ENCODE assay signal across 2 cellular contexts in genomic region chr6:26065952-26066380, GRCh38.
TF ChIP-seq lines count a peak whose summit lies in the region.

No MANE protein-coding gene starts in this region.

TF ChIP-seq in HCT116, 20 proteins besides CTCF, POLR2A, EP300 and RAD21:
- TF ChIP-seq ZBTB33 (IDR thresholded peaks at IDR 0.05; ENCODE audit: extremely low read depth, insufficient replicate concordance, low read length) (no peak), SIN3A (IDR thresholded peaks at IDR 0.05; ENCODE audit: low read depth) (no peak), ATF3 (IDR thresholded peaks at IDR 0.05) (no peak), CEBPB (IDR thresholded peaks at IDR 0.05; ENCODE audit: low read depth) (peak; percentile 43; the same call in 1 of the 2 replicates), ZNF274 (IDR thresholded peaks at IDR 0.05; ENCODE audit: low read depth, low read length) (no peak), MAX (IDR thresholded peaks at IDR 0.05) (0 out of 2 replicates have a peak, but pooled peaks have one; percentile 7), REST (IDR thresholded peaks at IDR 0.05; ENCODE audit: low read depth) (no peak), ELF1 (IDR thresholded peaks at IDR 0.05; ENCODE audit: borderline replicate concordance, low read depth) (no peak), CBX3 (IDR thresholded peaks at IDR 0.05; ENCODE audit: low read depth) (no peak; the same call in 1 of the 2 replicates), TCF7L2 (IDR thresholded peaks at IDR 0.05; ENCODE audit: borderline replicate concordance, extremely low read depth, insufficient read depth, insufficient read length) (peak; percentile 63), POLR2AphosphoS5 (IDR thresholded peaks at IDR 0.05; ENCODE audit: low read depth, low read length) (peak; percentile 30; the same call in 1 of the 2 replicates), YY1 (IDR thresholded peaks at IDR 0.05; ENCODE audit: extremely low read depth, insufficient replicate concordance, low read depth, low read length) (peak; percentile 34)

TF ChIP-seq in GM12878, 131 proteins besides CTCF, POLR2A, EP300 and RAD21:
- peak; percentile 38; the same call in 1 of the 2 replicates for TF ChIP-seq IKZF1 (conservative IDR thresholded peaks at IDR 0.05)
- peak; percentile 98 for TF ChIP-seq SMC3 (IDR thresholded peaks at IDR 0.05; ENCODE audit: borderline replicate concordance, low read length)
- TF ChIP-seq RB1 (IDR thresholded peaks at IDR 0.05; ENCODE audit: borderline replicate concordance) = peak; percentile 26; the same call in 1 of the 2 replicates
- TF ChIP-seq ZNF24 (IDR thresholded peaks at IDR 0.05) = peak; percentile 29; the same call in 1 of the 2 replicates
- peak; percentile 45 for TF ChIP-seq MTA2 (IDR thresholded peaks at IDR 0.05; ENCODE audit: low read depth)
- TF ChIP-seq NBN (IDR thresholded peaks at IDR 0.05) = peak; percentile 60; the same call in 1 of the 2 replicates
- TF ChIP-seq NKRF (conservative IDR thresholded peaks at IDR 0.05) = 0 out of 2 replicates have a peak, but pooled peaks have one; percentile 39
- TF ChIP-seq MEF2B (IDR thresholded peaks at IDR 0.05; ENCODE audit: partially characterized antibody, poor library complexity, severe bottlenecking) = peak; percentile 36
- TF ChIP-seq MLLT1 (IDR thresholded peaks at IDR 0.05) = no peak
- TF ChIP-seq STAT3 (IDR thresholded peaks at IDR 0.05; ENCODE audit: low read depth, low read length) = no peak
- TF ChIP-seq BACH1 (IDR thresholded peaks at IDR 0.05; ENCODE audit: borderline replicate concordance) = peak; percentile 99
- TF ChIP-seq RELB (IDR thresholded peaks at IDR 0.05; ENCODE audit: low read depth) = peak; percentile 52; the same call in 1 of the 2 replicates
- TF ChIP-seq RELA (IDR thresholded peaks at IDR 0.05; ENCODE audit: borderline replicate concordance, partially characterized antibody) = peak; percentile 37
- TF ChIP-seq ATF2 (IDR thresholded peaks at IDR 0.05; ENCODE audit: low read length) = 0 out of 2 replicates have a peak, but pooled peaks have one; percentile 17
- no peak for TF ChIP-seq SIN3A (IDR thresholded peaks at IDR 0.05; ENCODE audit: low read depth, low read length)
- peak; percentile 80; the same call in 1 of the 2 replicates for TF ChIP-seq SMARCA5 (IDR thresholded peaks at IDR 0.05)
- TF ChIP-seq NR2F1 (conservative IDR thresholded peaks at IDR 0.05) = no peak
- no peak; the same call in 1 of the 2 replicates for TF ChIP-seq SPI1 (IDR thresholded peaks at IDR 0.05; ENCODE audit: borderline replicate concordance, insufficient read depth, low read depth, low read length)
- TF ChIP-seq ATF7 (IDR thresholded peaks at IDR 0.05; ENCODE audit: low read depth) = 0 out of 2 replicates have a peak, but pooled peaks have one; percentile 49
- TF ChIP-seq PKNOX1 (IDR thresholded peaks at IDR 0.05) = peak; percentile 45; the same call in 1 of the 2 replicates
- peak; percentile 88 for TF ChIP-seq YY1 (IDR thresholded peaks at IDR 0.05; ENCODE audit: low read depth, low read length)
- no peak for TF ChIP-seq ZZZ3 (IDR thresholded peaks at IDR 0.05; ENCODE audit: control insufficient read depth, insufficient read length, low read depth)
- peak; percentile 71 for TF ChIP-seq SKIL (IDR thresholded peaks at IDR 0.05; ENCODE audit: low read depth, poor library complexity, severe bottlenecking)
- TF ChIP-seq IRF4 (IDR thresholded peaks at IDR 0.05; ENCODE audit: low read depth, low read length) = peak; percentile 45; the same call in 1 of the 2 replicates
- TF ChIP-seq MEF2A (IDR thresholded peaks at IDR 0.05; ENCODE audit: insufficient read depth, low read depth, low read length) = 0 out of 2 replicates have a peak, but pooled peaks have one; percentile 36
- TF ChIP-seq ZNF592 (IDR thresholded peaks at IDR 0.05) = peak; percentile 60; the same call in 1 of the 2 replicates
- no peak for TF ChIP-seq ZBTB11 (CRISPR knock-in tag; IDR thresholded peaks at IDR 0.05)
- peak in 1 of 2 experiments; percentile 64; a peak in 2 of 4 replicates for TF ChIP-seq IKZF2 (IDR thresholded peaks at IDR 0.05)
- TF ChIP-seq KLF5 (IDR thresholded peaks at IDR 0.05; ENCODE audit: partially characterized antibody) = no peak
- TF ChIP-seq FOXM1 (IDR thresholded peaks at IDR 0.05; ENCODE audit: low read depth, low read length) = peak; percentile 37; the same call in 1 of the 2 replicates
- TF ChIP-seq JUNB (IDR thresholded peaks at IDR 0.05) = peak; percentile 33; the same call in 1 of the 2 replicates
